2 cellular contexts compared by ENCODE assay signal in the genomic region with DNA sequence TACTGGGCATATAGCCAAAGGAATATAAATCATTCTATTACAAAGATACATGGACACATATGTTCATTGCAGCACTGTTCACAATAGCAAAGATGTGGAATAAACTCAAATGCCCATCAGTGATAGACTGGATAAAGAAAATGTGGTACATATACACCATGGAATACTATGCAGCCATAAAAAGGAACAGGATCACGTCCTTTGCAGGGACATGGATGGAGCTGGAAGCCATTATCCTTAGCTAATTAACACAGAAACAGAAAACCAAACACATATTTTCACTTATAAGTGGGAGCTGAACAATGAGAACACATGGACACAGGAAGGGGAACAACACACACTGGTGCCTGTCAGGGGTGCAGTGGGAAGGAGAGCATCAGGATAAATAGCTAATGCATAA. TPM values are rescaled to one million over a fixed set of nuclear protein-coding genes. Genes with fewer than 3 reads are reported as not detected.
"Had no signal": no experiment of that assay in that cellular context is flagged by ENCODE, and none has a peak within 500 bp of the region (broad histone marks: within the 10 kb centered on the region; RNA-seq: fewer than 3 reads in every experiment).

No MANE protein-coding gene starts in this region.

RNA-seq across cellular contexts. Expression of a gene that starts 30.6 kb away (rescaled TPM):
- total RNA-seq: GM12878 had no signal

RNA-seq across cellular contexts. Expression of a gene that starts 59.6 kb away (rescaled TPM):
- total RNA-seq: G401, GM12878 had no signal
